In genomic region chr4:11105715-11106114, GRCh38 we compare ENCODE assay signal across 28 cellular contexts.
"Had no signal": no experiment of that assay in that cellular context is flagged by ENCODE, and none has a peak within 500 bp of the region (broad histone marks: within the 10 kb centered on the region; RNA-seq: fewer than 3 reads in every experiment).

No MANE protein-coding gene starts in this region.

- H3K4me1 Mint-ChIP-seq: activated CD4-positive, alpha-beta T cell treated with anti-CD3 and anti-CD28 coated beads, Interleukin-2, amount 10 ng/mL, durations not matched to agents 24 days and 14 days; activated CD8-positive, alpha-beta memory T cell treated with anti-CD3 and anti-CD28 coated beads, Interleukin-2, amount 10 ng/mL, durations not matched to agents 7 days and 5 days; activated naive CD8-positive, alpha-beta T cell treated with anti-CD3 and anti-CD28 coated beads, Interleukin-2, amount 10 ng/mL, durations not matched to agents 7 days and 5 days had no signal

- H3K9me3 Mint-ChIP-seq: activated naive CD8-positive, alpha-beta T cell treated with anti-CD3 and anti-CD28 coated beads, Interleukin-2, amount 10 ng/mL, durations not matched to agents 7 days and 5 days; activated T-cell treated with anti-CD3 and anti-CD28 coated beads, Interleukin-2, amount 50 U/mL, for 24 hours; activated T-helper 2 cell treated with anti-CD3 and anti-CD28 coated beads, Interferon-gamma antibody, Interleukin-2, Interleukin-4, amounts not matched to agents 10 μg/mL and 5 μg/mL and 100 μg/mL, durations not matched to agents 14 hours and 24 hours and 36 hours had no signal

- H3K4me3 Mint-ChIP-seq: activated CD4-positive, alpha-beta T cell treated with anti-CD3 and anti-CD28 coated beads, Interleukin-2, amount 10 ng/mL, durations not matched to agents 24 days and 14 days; activated CD8-positive, alpha-beta memory T cell treated with anti-CD3 and anti-CD28 coated beads, Interleukin-2, amount 10 ng/mL, durations not matched to agents 7 days and 5 days; activated naive CD8-positive, alpha-beta T cell treated with anti-CD3 and anti-CD28 coated beads, Interleukin-2, amount 10 ng/mL, durations not matched to agents 7 days and 5 days; activated T-cell treated with anti-CD3 and anti-CD28 coated beads, Interleukin-2, amount 50 U/mL, for 24 hours; T-cell had no signal

- H3K36me3 Mint-ChIP-seq: activated CD8-positive, alpha-beta memory T cell treated with anti-CD3 and anti-CD28 coated beads, Interleukin-2, amount 10 ng/mL, durations not matched to agents 7 days and 5 days; activated naive CD8-positive, alpha-beta T cell treated with anti-CD3 and anti-CD28 coated beads, Interleukin-2, amount 10 ng/mL, durations not matched to agents 7 days and 5 days; T-cell had no signal

- H3K27ac Mint-ChIP-seq: activated CD4-positive, alpha-beta T cell treated with anti-CD3 and anti-CD28 coated beads, Interleukin-2, amount 10 ng/mL, durations not matched to agents 24 days and 14 days; activated CD8-positive, alpha-beta memory T cell treated with anti-CD3 and anti-CD28 coated beads, Interleukin-2, amount 10 ng/mL, durations not matched to agents 7 days and 5 days; activated naive CD8-positive, alpha-beta T cell treated with anti-CD3 and anti-CD28 coated beads, Interleukin-2, amount 10 ng/mL, durations not matched to agents 7 days and 5 days; activated T-cell treated with anti-CD3 and anti-CD28 coated beads, Interleukin-2, amount 50 U/mL, for 24 hours; activated T-helper 2 cell treated with anti-CD3 and anti-CD28 coated beads, Interferon-gamma antibody, Interleukin-2, Interleukin-4, amounts not matched to agents 10 μg/mL and 5 μg/mL and 100 μg/mL, durations not matched to agents 14 hours and 24 hours and 36 hours; T-cell had no signal

- H3K27me3 Mint-ChIP-seq: activated CD4-positive, alpha-beta T cell treated with anti-CD3 and anti-CD28 coated beads, Interleukin-2, amount 10 ng/mL, durations not matched to agents 24 days and 14 days; activated CD8-positive, alpha-beta memory T cell treated with anti-CD3 and anti-CD28 coated beads, Interleukin-2, amount 10 ng/mL, durations not matched to agents 7 days and 5 days; activated naive CD8-positive, alpha-beta T cell treated with anti-CD3 and anti-CD28 coated beads, Interleukin-2, amount 10 ng/mL, durations not matched to agents 7 days and 5 days; activated T-cell treated with anti-CD3 and anti-CD28 coated beads, Interleukin-2, amount 50 U/mL, for 24 hours; T-cell had no signal

- ATAC-seq: activated CD8-positive, alpha-beta memory T cell treated with anti-CD3 and anti-CD28 coated beads, Interleukin-2, amount 10 ng/mL, durations not matched to agents 7 days and 5 days; T-cell had no signal

- H3K4me3 ChIP-seq: adrenal gland, breast epithelium, colonic mucosa, MG63, PC-9 had no signal

- DNase-seq: activated CD4-positive, alpha-beta T cell treated with anti-CD3 and anti-CD28 coated beads, Interleukin-2, amount 10 ng/mL, durations not matched to agents 24 days and 14 days; activated CD4-positive, alpha-beta T cell treated with anti-CD3 and anti-CD28 coated beads, Interleukin-2, amount 50 U/mL, for 48 hours; activated CD8-positive, alpha-beta memory T cell treated with anti-CD3 and anti-CD28 coated beads, Interleukin-2, amount 10 ng/mL, durations not matched to agents 7 days and 5 days; activated gamma-delta T cell treated with Interleukin-2 at 50 U/mL for 16 hours; activated naive CD4-positive, alpha-beta T cell treated with anti-CD3 and anti-CD28 coated beads, Interleukin-2, amount 50 U/mL, for 16 hours; activated naive CD8-positive, alpha-beta T cell treated with anti-CD3 and anti-CD28 coated beads, Interleukin-2, amount 10 ng/mL, durations not matched to agents 7 days and 5 days; activated T-cell treated with anti-CD3 and anti-CD28 coated beads, Interleukin-2, amount 50 U/mL, for 24 hours; adrenal gland; anterior cingulate cortex; caudate nucleus; colonic mucosa; MG63; NCI-H1092; NCI-H1417; NCI-H1694; NCI-H2029; NCI-H2107; NCI-H226; NCI-H526; NCI-H774; NK-92 treated with Interleukin-12 subunit alpha and Interleukin-12 subunit beta, amount 100 ng/mL, for 24 hours; PC-9; SIG-M5; T-cell; T-helper 2 cell; WERI-Rb-1 had no signal
